In the genomic region with DNA sequence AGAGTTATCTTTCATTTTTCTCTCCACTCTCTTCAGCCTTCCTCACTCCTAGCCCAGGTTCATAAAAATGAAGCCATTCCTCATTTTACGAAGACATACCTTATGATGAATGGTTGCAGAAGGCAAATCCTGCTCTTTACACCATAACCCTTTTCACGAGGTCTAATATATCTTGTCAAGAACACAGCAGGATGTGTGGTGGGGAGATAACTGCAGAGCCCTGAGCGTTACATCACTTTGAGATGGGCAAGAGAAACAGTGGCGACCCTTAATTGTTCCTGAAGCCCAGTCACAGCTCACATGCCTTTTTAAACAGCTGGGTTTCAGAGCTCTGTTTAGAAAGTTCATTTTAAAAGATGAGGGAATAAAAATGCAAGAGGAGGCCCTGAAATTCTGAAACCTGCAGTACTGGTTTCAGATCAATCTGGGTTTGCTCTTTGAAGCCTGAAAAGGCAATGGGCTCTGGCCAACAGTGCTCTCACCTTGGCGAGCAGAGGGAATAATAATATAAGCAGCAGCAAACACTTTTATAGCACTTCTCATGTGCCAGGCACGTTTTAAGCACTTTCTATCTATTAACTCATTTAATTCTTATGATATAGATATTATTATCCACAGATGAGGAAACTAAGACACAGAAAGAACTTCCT, we compare ENCODE assay signal across 14 cellular contexts. TPM values are rescaled to one million over a fixed set of nuclear protein-coding genes. Genes with fewer than 3 reads are reported as not detected.
DNase-seq lines count a peak whose midpoint lies in the region; ATAC-seq and TF ChIP-seq lines count a peak whose summit lies in the region.
"Had no signal": no experiment of that assay in that cellular context is flagged by ENCODE, and none has a peak within 500 bp of the region (broad histone marks: within the 10 kb centered on the region; RNA-seq: fewer than 3 reads in every experiment).

No MANE protein-coding gene starts in this region.

- CTCF ChIA-PET in activated CD8-positive, alpha-beta memory T cell treated with anti-CD3 and anti-CD28 coated beads, Interleukin-2, amount 10 ng/mL, durations not matched to agents 7 days and 5 days (lab: Charles Lee), result interaction anchor here (1.0 to 4.7 kb wide), 8 partner anchors 9 to 191 kb away, joined by 3 to 42 read pairs (median 6); a partner anchor contains a TSS

- peaks cover 68% of the 10 kb centered on the region for H3K4me1 Mint-ChIP-seq in activated CD8-positive, alpha-beta memory T cell treated with anti-CD3 and anti-CD28 coated beads, Interleukin-2, amount 10 ng/mL, durations not matched to agents 7 days and 5 days

- no peak overlapping the region for H3K4me2 ChIP-seq in osteoblast (ENCODE audit: insufficient read depth, low read length)

- H3K36me3 ChIP-seq in osteoblast (ENCODE audit: insufficient read depth, low read length) (no peaks in the 10 kb centered on the region), prostate gland (no peaks in the 10 kb centered on the region)

- no peak for ATAC-seq in activated CD8-positive, alpha-beta memory T cell treated with anti-CD3 and anti-CD28 coated beads, Interleukin-2, amount 10 ng/mL, durations not matched to agents 7 days and 5 days
- ATAC-seq in GM21367 (IDR thresholded peaks at IDR 0.05; ENCODE audit: unreplicated experiment), result no peak

- peak overlapping the region; percentile 60 for H3K4me3 Mint-ChIP-seq in activated CD8-positive, alpha-beta memory T cell treated with anti-CD3 and anti-CD28 coated beads, Interleukin-2, amount 10 ng/mL, durations not matched to agents 7 days and 5 days

- TF ChIP-seq CTCF in osteoblast (IDR thresholded peaks at IDR 0.05; ENCODE audit: extremely low read depth, low read depth, low read length), result no peak
- TF ChIP-seq CTCF in prostate gland (IDR thresholded peaks at IDR 0.05), result no peak

- DNase-seq in activated CD8-positive, alpha-beta memory T cell treated with anti-CD3 and anti-CD28 coated beads, Interleukin-2, amount 10 ng/mL, durations not matched to agents 7 days and 5 days, result no peak
- no peak for DNase-seq in activated CD8-positive, alpha-beta memory T cell treated with anti-CD3 and anti-CD28 coated beads, Interleukin-2, amount 50 U/mL, for 4 hours
- peak; percentile 52 for DNase-seq in NCI-H2227 treated with DMSO at 0.1 percent for 48 hours (lab: John Stamatoyannopoulos, UW)
- DNase-seq in amniotic epithelial cell (ENCODE audit: low read depth), result peak; percentile 69
- DNase-seq in osteoblast (ENCODE audit: insufficient read length, low spot score, missing footprints), result peak; percentile 53
- no peak for DNase-seq in T-helper 9 cell
- DNase-seq in prostate gland (ENCODE audit: low spot score), result no peak
- DNase-seq: NCI-H1092; NCI-H446 treated with DMSO at 0.1 percent for 48 hours; RPMI8226; stimulated activated CD8-positive, alpha-beta memory T cell treated with anti-CD3 and anti-CD28 coated beads, Interleukin-4, amount 100 ng/mL, for 48 hours; T1000 had no signal

- no peak overlapping the region for H3K4me3 ChIP-seq in osteoblast (ENCODE audit: insufficient read depth, low read length)
- no peak overlapping the region for H3K4me3 ChIP-seq in prostate gland

- peak overlapping the region; percentile 58 for H3K27ac Mint-ChIP-seq in activated CD8-positive, alpha-beta memory T cell treated with anti-CD3 and anti-CD28 coated beads, Interleukin-2, amount 10 ng/mL, durations not matched to agents 7 days and 5 days

- no peaks in the 10 kb centered on the region for H3K9me3 Mint-ChIP-seq in activated CD8-positive, alpha-beta memory T cell treated with anti-CD3 and anti-CD28 coated beads, Interleukin-2, amount 10 ng/mL, durations not matched to agents 7 days and 5 days (ENCODE audit: low read depth)

- H3K27ac ChIP-seq in osteoblast (ENCODE audit: low read depth, low read length) (no peak overlapping the region), prostate gland (peak overlapping the region in 1 of 2 donors; percentile 8)
- H3K27ac ChIP-seq: parathyroid adenoma had no signal

- TF ChIP-seq POLR2A in prostate gland (IDR thresholded peaks at IDR 0.05), result no peak

- peaks cover 12% of the 10 kb centered on the region for H3K27me3 Mint-ChIP-seq in activated CD8-positive, alpha-beta memory T cell treated with anti-CD3 and anti-CD28 coated beads, Interleukin-2, amount 10 ng/mL, durations not matched to agents 7 days and 5 days

- peaks cover 27% of the 10 kb centered on the region for H3K36me3 Mint-ChIP-seq in activated CD8-positive, alpha-beta memory T cell treated with anti-CD3 and anti-CD28 coated beads, Interleukin-2, amount 10 ng/mL, durations not matched to agents 7 days and 5 days

- H3K27me3 ChIP-seq in osteoblast (ENCODE audit: insufficient read depth, low read length), result peaks cover 25% of the 10 kb centered on the region
- no peaks in the 10 kb centered on the region for H3K27me3 ChIP-seq in prostate gland (replicated peaks; ENCODE audit: insufficient read depth)

- H3K4me1 ChIP-seq in osteoblast (ENCODE audit: insufficient read depth, low read length) (peaks cover 17% of the 10 kb centered on the region), prostate gland (replicated peaks) (no peaks in the 10 kb centered on the region)

- intact Hi-C loops in prostate gland (cut with DNase I), result no loop called here

- peaks cover 9% of the 10 kb centered on the region for H3K79me2 ChIP-seq in osteoblast (ENCODE audit: insufficient read depth, low read length)

- H4K20me1 ChIP-seq in osteoblast (ENCODE audit: insufficient read depth, low read length), result peaks cover 8% of the 10 kb centered on the region

- H3K9me3 ChIP-seq in osteoblast (ENCODE audit: low read depth, low read length), result no peaks in the 10 kb centered on the region
- no peaks in the 10 kb centered on the region for H3K9me3 ChIP-seq in prostate gland

- no peak overlapping the region for H2AFZ ChIP-seq in osteoblast (ENCODE audit: low read length)
- H2AFZ ChIP-seq: parathyroid adenoma had no signal

- 46% methylated on average over 6 of the region's 6 CpGs for WGBS in prostate gland

RNA-seq across cellular contexts. Expression of a gene that starts 2.9 kb away (rescaled TPM):
- 10 to 100 TPM; 31.6 to 44.9 TPM for total RNA-seq in activated CD8-positive, alpha-beta memory T cell treated with anti-CD3 and anti-CD28 coated beads, Interleukin-2, amount 10 ng/mL, durations not matched to agents 7 days and 5 days
- 5.3 and 8.7 TPM in 2 replicates for total RNA-seq in osteoblast
- total RNA-seq in prostate gland, result 10 to 100 TPM; 30.9 to 46.4 TPM

RNA-seq across cellular contexts. Expression of a gene that starts 27.4 kb away (rescaled TPM):
- 10 to 100 TPM; 76.9 to 80.6 TPM for total RNA-seq in activated CD8-positive, alpha-beta memory T cell treated with anti-CD3 and anti-CD28 coated beads, Interleukin-2, amount 10 ng/mL, durations not matched to agents 7 days and 5 days
- total RNA-seq in osteoblast (50.7 and 51.4 TPM in 2 replicates), prostate gland (10 to 100 TPM; 48.3 to 78.6 TPM)

RNA-seq across cellular contexts. Expression of a gene that starts 53.3 kb away (rescaled TPM):
- 10 to 100 TPM; 47.3 to 78.1 TPM for total RNA-seq in activated CD8-positive, alpha-beta memory T cell treated with anti-CD3 and anti-CD28 coated beads, Interleukin-2, amount 10 ng/mL, durations not matched to agents 7 days and 5 days
- total RNA-seq in osteoblast (43.6 and 48.1 TPM in 2 replicates), prostate gland (10 to 100 TPM; 31.0 to 81.0 TPM)

Comparison
In these comparisons a context has a peak if more than half of its experiments do, and no peak if none do; other contexts are left out.
1. DNase-seq: peak in NCI-H2227 treated with DMSO at 0.1 percent for 48 hours (single experiment), amniotic epithelial cell (single experiment) and osteoblast (single experiment); none in activated CD8-positive, alpha-beta memory T cell treated with anti-CD3 and anti-CD28 coated beads, Interleukin-2, amount 10 ng/mL, durations not matched to agents 7 days and 5 days (single experiment), activated CD8-positive, alpha-beta memory T cell treated with anti-CD3 and anti-CD28 coated beads, Interleukin-2, amount 50 U/mL, for 4 hours (single experiment), T-helper 9 cell (single experiment) and prostate gland (single experiment).